ENCODE assay signal across 8 cellular contexts in genomic region chr1:117754061-117754969, GRCh38.
A peak's percentile ranks its signal among the peaks of the same experiment; 100 is the strongest.
DNase-seq lines count a peak whose midpoint lies in the region; ATAC-seq and TF ChIP-seq lines count a peak whose summit lies in the region.

No MANE protein-coding gene starts in this region.

- no peak overlapping the region for H3K4me3 ChIP-seq in DOHH2 (ENCODE audit: low read length)
- no peak overlapping the region for H3K4me3 ChIP-seq in LNCaP clone FGC (ENCODE audit: low read depth, low read length)
- no peak overlapping the region for H3K4me3 ChIP-seq in SJSA1
- H3K4me3 ChIP-seq in retinal pigment epithelial cell (ENCODE audit: low read length), result no peak overlapping the region

- TF ChIP-seq CTCF in DOHH2 (IDR thresholded peaks at IDR 0.05; ENCODE audit: low read depth, low read length, poor library complexity, severe bottlenecking) (peak; percentile 83), LNCaP clone FGC (IDR thresholded peaks at IDR 0.05; ENCODE audit: control insufficient read depth, extremely low read depth, insufficient read depth) (peak; percentile 90), retinal pigment epithelial cell (conservative IDR thresholded peaks at IDR 0.05; ENCODE audit: low read depth, low read length) (peak; percentile 78)

- H3K79me2 ChIP-seq in DOHH2 (ENCODE audit: control insufficient read depth, low read length), result no peaks in the 10 kb centered on the region

- no peaks in the 10 kb centered on the region for H4K20me1 ChIP-seq in DOHH2 (ENCODE audit: control insufficient read depth, insufficient read depth, low read depth, low read length)

- H3K36me3 ChIP-seq in DOHH2 (ENCODE audit: control insufficient read depth, low read length) (no peaks in the 10 kb centered on the region), SJSA1 (no peaks in the 10 kb centered on the region)

- ATAC-seq in HG02970 (IDR thresholded peaks at IDR 0.05; ENCODE audit: low FRiP score, unreplicated experiment), result no peak

- DNase-seq in LNCaP clone FGC (ENCODE audit: low read depth) (peak; percentile 60), SJSA1 (ENCODE audit: low read depth in 1 of 2, low spot score in 2 of 2) (peak; percentile 52 to 56), anterior cingulate cortex (lab: John Stamatoyannopoulos, UW) (peak in 36 of 58 donors; percentile 3 to 55 (median 14)), hepatic stellate cell (ENCODE audit: low spot score) (peak; percentile 45), retinal pigment epithelial cell (ENCODE audit: low read depth) (peak; percentile 18), mesenteric fat pad (ENCODE audit: low spot score) (no peak)

- H3K27me3 ChIP-seq in DOHH2 (ENCODE audit: control insufficient read depth, low read length), result peaks cover 34% of the 10 kb centered on the region
- no peaks in the 10 kb centered on the region for H3K27me3 ChIP-seq in SJSA1 (replicated peaks)

- H3K27ac ChIP-seq in DOHH2 (ENCODE audit: low read depth, low read length) (no peak overlapping the region), SJSA1 (no peak overlapping the region)

- no peak overlapping the region for H3K4me2 ChIP-seq in DOHH2 (ENCODE audit: low read length)

- H3K4me1 ChIP-seq in DOHH2 (ENCODE audit: control insufficient read depth, low read length), result peaks cover 5% of the 10 kb centered on the region
- H3K4me1 ChIP-seq in SJSA1 (replicated peaks), result peaks cover 18% of the 10 kb centered on the region

- no peaks in the 10 kb centered on the region for H3K9me3 ChIP-seq in DOHH2 (ENCODE audit: control insufficient read depth, insufficient read depth, low read length)
- no peaks in the 10 kb centered on the region for H3K9me3 ChIP-seq in SJSA1 (replicated peaks)

- H3F3A ChIP-seq in DOHH2 (ENCODE audit: control insufficient read depth, insufficient read depth), result no peaks in the 10 kb centered on the region

- no peaks in the 10 kb centered on the region for H3K9me2 ChIP-seq in DOHH2 (replicated peaks; ENCODE audit: control insufficient read depth, low read length)
